ENCODE assay signal across 12 cellular contexts in genomic region chr14:68144051-68144681, GRCh38.
DNase-seq lines count a peak whose midpoint lies in the region; ATAC-seq and TF ChIP-seq lines count a peak whose summit lies in the region.
"Had no signal": no experiment of that assay in that cellular context is flagged by ENCODE, and none has a peak within 500 bp of the region (broad histone marks: within the 10 kb centered on the region; RNA-seq: fewer than 3 reads in every experiment).

No MANE protein-coding gene starts in this region.

- peaks cover 7% of the 10 kb centered on the region for H3K36me3 Mint-ChIP-seq in CD8-positive, alpha-beta T cell
- peaks cover 2% of the 10 kb centered on the region for H3K36me3 Mint-ChIP-seq in T-helper 17 cell (ENCODE audit: low read depth)

- CTCF ChIA-PET in CD8-positive, alpha-beta T cell (lab: Charles Lee), result interaction anchor here (1.2 kb wide), 1 partner anchor 23 kb away, joined by 3 read pairs; no protein-coding TSS in a partner anchor

- no peak for ATAC-seq in CD8-positive, alpha-beta T cell
- ATAC-seq in T-helper 17 cell, result peak; percentile 66
- ATAC-seq in HG02938 (IDR thresholded peaks at IDR 0.05; ENCODE audit: unreplicated experiment), result no peak
- ATAC-seq in GM21528 (IDR thresholded peaks at IDR 0.05; ENCODE audit: low FRiP score, unreplicated experiment), result no peak
- ATAC-seq: stimulated activated naive CD8-positive, alpha-beta T cell treated with anti-CD3 and anti-CD28 coated beads, Interleukin-15, amount 100 ng/mL, for 72 hours had no signal

- peak overlapping the region; percentile 6 for H3K27ac Mint-ChIP-seq in CD8-positive, alpha-beta T cell
- H3K27ac Mint-ChIP-seq in T-helper 17 cell, result peak overlapping the region; percentile 78

- intact Hi-C loops in CD8-positive, alpha-beta T cell (cut with DNase I, micrococcal nuclease), result no loop called here

- H3K36me3 ChIP-seq in CD8-positive, alpha-beta T cell (ENCODE audit: insufficient read depth, low read length), result no peaks in the 10 kb centered on the region

- no peak overlapping the region for H3K27ac ChIP-seq in CD8-positive, alpha-beta T cell (ENCODE audit: low read depth, low read length)
- H3K27ac ChIP-seq: C4-2B, SJSA1 had no signal

- H3K9me3 Mint-ChIP-seq in CD8-positive, alpha-beta T cell, result peaks cover 14% of the 10 kb centered on the region

- H3K9me3 ChIP-seq in CD8-positive, alpha-beta T cell (ENCODE audit: low read length), result no peaks in the 10 kb centered on the region
- no peaks in the 10 kb centered on the region for H3K9me3 ChIP-seq in T-helper 17 cell (ENCODE audit: control insufficient read depth, low read length, poor library complexity, severe bottlenecking)
- H3K9me3 ChIP-seq: SJSA1 had no signal

- peaks cover 11% of the 10 kb centered on the region for H3K4me1 ChIP-seq in CD8-positive, alpha-beta T cell (ENCODE audit: insufficient read depth, low read length)

- POLR2A ChIA-PET in CD8-positive, alpha-beta T cell (lab: Charles Lee), result interaction anchor here (1.0 kb wide), 1 partner anchor 66 kb away, joined by 3 read pairs; no protein-coding TSS in a partner anchor

- no peak overlapping the region for H3K4me3 ChIP-seq in CD8-positive, alpha-beta T cell (ENCODE audit: low read depth, low read length)
- H3K4me3 ChIP-seq: SJSA1 had no signal

- TF ChIP-seq CTCF in CD8-positive, alpha-beta T cell (IDR thresholded peaks at IDR 0.05), result no peak

- no peak overlapping the region for H3K4me3 Mint-ChIP-seq in CD8-positive, alpha-beta T cell
- H3K4me3 Mint-ChIP-seq in T-helper 17 cell, result peak overlapping the region; percentile 28
- H3K4me3 Mint-ChIP-seq: stimulated activated naive CD8-positive, alpha-beta T cell treated with anti-CD3 and anti-CD28 coated beads, Interleukin-15, amount 100 ng/mL, for 72 hours had no signal

- no peaks in the 10 kb centered on the region for H3K27me3 ChIP-seq in CD8-positive, alpha-beta T cell (ENCODE audit: insufficient read depth, low read length)
- H3K27me3 ChIP-seq: SJSA1 had no signal

- no peak for DNase-seq in CD8-positive, alpha-beta T cell
- DNase-seq in T-helper 17 cell (no peak), globus pallidus (ENCODE audit: low spot score) (peak; percentile 17), pons (ENCODE audit: low spot score) (peak; percentile 62), NOMO-1 treated with dmso at 0.1 percent for 144 hours (lab: John Stamatoyannopoulos, UW; ENCODE audit: unreplicated experiment) (no peak), HT-29 (ENCODE audit: low spot score) (no peak)
- DNase-seq: NCI-H1105 treated with DMSO at 0.1 percent for 48 hours; stimulated activated naive CD8-positive, alpha-beta T cell treated with anti-CD3 and anti-CD28 coated beads, Interleukin-15, amount 100 ng/mL, for 72 hours had no signal

- no peaks in the 10 kb centered on the region for H3K27me3 Mint-ChIP-seq in CD8-positive, alpha-beta T cell (ENCODE audit: low read depth)
- H3K27me3 Mint-ChIP-seq in T-helper 17 cell, result no peaks in the 10 kb centered on the region
- H3K27me3 Mint-ChIP-seq: stimulated activated naive CD8-positive, alpha-beta T cell treated with anti-CD3 and anti-CD28 coated beads, Interleukin-15, amount 100 ng/mL, for 72 hours had no signal

- H3K4me1 Mint-ChIP-seq in CD8-positive, alpha-beta T cell (ENCODE audit: low read depth), result peaks cover 20% of the 10 kb centered on the region
- peaks cover 27% of the 10 kb centered on the region for H3K4me1 Mint-ChIP-seq in T-helper 17 cell

Comparison
In these comparisons a context has a peak if more than half of its experiments do, and no peak if none do; other contexts are left out.
1. DNase-seq: peak in globus pallidus (single experiment) and pons (single experiment); none in CD8-positive, alpha-beta T cell (0 of 7), T-helper 17 cell (0 of 3), NOMO-1 treated with dmso at 0.1 percent for 144 hours (single experiment) and HT-29 (single experiment).